21 cellular contexts compared by ENCODE assay signal in the genomic region with DNA sequence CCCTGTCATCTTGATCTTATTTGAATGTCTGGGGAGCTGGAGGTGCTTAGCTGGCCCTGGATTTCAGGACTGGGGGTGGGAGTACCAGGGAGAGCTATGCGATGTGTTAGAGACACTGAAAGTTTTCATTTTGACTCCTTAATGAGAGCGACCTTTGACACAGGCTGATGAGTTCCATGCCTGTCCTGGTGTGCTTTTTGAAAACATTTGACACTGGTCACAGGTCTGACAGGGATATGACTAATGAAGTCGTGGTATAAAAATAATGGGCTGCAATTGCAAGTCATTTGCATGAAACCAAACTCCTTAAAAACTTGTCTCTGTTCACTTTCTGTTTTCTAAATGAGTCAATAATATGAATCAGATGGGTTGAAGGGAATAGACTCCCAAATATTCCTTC.
DNase-seq lines count a peak whose midpoint lies in the region; ATAC-seq and TF ChIP-seq lines count a peak whose summit lies in the region.
"Had no signal": no experiment of that assay in that cellular context is flagged by ENCODE, and none has a peak within 500 bp of the region (broad histone marks: within the 10 kb centered on the region; RNA-seq: fewer than 3 reads in every experiment).

No MANE protein-coding gene starts in this region.

- no peaks in the 10 kb centered on the region for H3K9me3 Mint-ChIP-seq in activated T-helper 1 cell treated with anti-CD3 and anti-CD28 coated beads, Interleukin-12 subunit alpha, Interleukin-12 subunit beta, Interleukin-2, Interleukin-4 antibody, amounts not matched to agents 30 ng/mL and 10 ng/mL and 1 ng/mL, durations not matched to agents 14 hours and 24 hours and 36 hours
- H3K9me3 Mint-ChIP-seq: IgD-negative memory B cell had no signal

- no TSS peak for BruUV-seq in PC-3 (replicated peaks; lab: Mats Ljungman, UMichigan)

- POLR2A ChIA-PET in PC-3 (lab: Charles Lee; ENCODE audit: unreplicated experiment), result no interaction called here

- DNase-seq in Daoy (ENCODE audit: low read depth) (peak; percentile 29), PC-3 (peak; percentile 71), kidney epithelial cell (ENCODE audit: low read depth) (peak; percentile 1), SW 1271 (lab: John Stamatoyannopoulos, UW) (no peak), HUDEP-2 (lab: John Stamatoyannopoulos, UW; ENCODE audit: unreplicated experiment in 76 of 76) (no peak)
- DNase-seq in activated T-helper 1 cell treated with anti-CD3 and anti-CD28 coated beads, Interleukin-12 subunit alpha, Interleukin-12 subunit beta, Interleukin-2, Interleukin-4 antibody, amounts not matched to agents 30 ng/mL and 10 ng/mL and 1 ng/mL, durations not matched to agents 14 hours and 24 hours and 36 hours (ENCODE audit: low spot score), result no peak
- DNase-seq: activated T-cell treated with anti-CD3 and anti-CD28 coated beads for 4 hours; aorta; DMS153; effector memory CD4-positive, alpha-beta T cell; hippocampal formation; left ventricle myocardium superior; NCI-H1436; NCI-H69; SHP77 had no signal

- H3K9me2 ChIP-seq in PC-3 (replicated peaks; ENCODE audit: low read length), result no peaks in the 10 kb centered on the region

- no peak for TF ChIP-seq CTCF in PC-3 (conservative IDR thresholded peaks at IDR 0.05; ENCODE audit: low read depth, low read length)
- no peak for TF ChIP-seq CTCF in kidney epithelial cell (IDR thresholded peaks at IDR 0.05; ENCODE audit: insufficient read depth, low read length, poor library complexity, severe bottlenecking)

- intact Hi-C loops in PC-3 (cut with micrococcal nuclease), result no loop called here
- intact Hi-C loops in activated T-helper 1 cell treated with anti-CD3 and anti-CD28 coated beads, Interleukin-12 subunit alpha, Interleukin-12 subunit beta, Interleukin-2, Interleukin-4 antibody, amounts not matched to agents 30 ng/mL and 10 ng/mL and 1 ng/mL, durations not matched to agents 14 hours and 24 hours and 36 hours (cut with micrococcal nuclease), result no loop called here

- H3K9me3 ChIP-seq in PC-3 (ENCODE audit: low read length), result no peaks in the 10 kb centered on the region
- H3K9me3 ChIP-seq: neutrophil, vagina had no signal

- H3K27me3 ChIP-seq in PC-3 (ENCODE audit: low read length), result no peaks in the 10 kb centered on the region
- no peaks in the 10 kb centered on the region for H3K27me3 ChIP-seq in kidney epithelial cell (ENCODE audit: control insufficient read depth, insufficient read depth, low read length)
- H3K27me3 ChIP-seq: neutrophil, vagina had no signal

- H3K27me3 Mint-ChIP-seq in activated T-helper 1 cell treated with anti-CD3 and anti-CD28 coated beads, Interleukin-12 subunit alpha, Interleukin-12 subunit beta, Interleukin-2, Interleukin-4 antibody, amounts not matched to agents 30 ng/mL and 10 ng/mL and 1 ng/mL, durations not matched to agents 14 hours and 24 hours and 36 hours (ENCODE audit: insufficient read depth), result peaks cover 7% of the 10 kb centered on the region

- no peaks in the 10 kb centered on the region for H3F3A ChIP-seq in PC-3 (ENCODE audit: low read length, unreplicated experiment)

- H3K27ac ChIP-seq in PC-3 (ENCODE audit: low read length), result peak overlapping the region; percentile 57
- H3K27ac ChIP-seq: vagina, VCaP had no signal

- ATAC-seq in GM21723 (IDR thresholded peaks at IDR 0.05; ENCODE audit: unreplicated experiment) (peak; percentile 57), PC-3 (peak; percentile 90), HG03139 (IDR thresholded peaks at IDR 0.05; ENCODE audit: unreplicated experiment) (no peak)
- ATAC-seq: left ventricle myocardium superior had no signal

- H3K4me2 ChIP-seq in PC-3 (ENCODE audit: low read length), result peak overlapping the region; percentile 57

- no peak overlapping the region for H3K4me3 Mint-ChIP-seq in activated T-helper 1 cell treated with anti-CD3 and anti-CD28 coated beads, Interleukin-12 subunit alpha, Interleukin-12 subunit beta, Interleukin-2, Interleukin-4 antibody, amounts not matched to agents 30 ng/mL and 10 ng/mL and 1 ng/mL, durations not matched to agents 14 hours and 24 hours and 36 hours
- H3K4me3 Mint-ChIP-seq: IgD-negative memory B cell had no signal

- no peaks in the 10 kb centered on the region for H3K4me1 Mint-ChIP-seq in activated T-helper 1 cell treated with anti-CD3 and anti-CD28 coated beads, Interleukin-12 subunit alpha, Interleukin-12 subunit beta, Interleukin-2, Interleukin-4 antibody, amounts not matched to agents 30 ng/mL and 10 ng/mL and 1 ng/mL, durations not matched to agents 14 hours and 24 hours and 36 hours (ENCODE audit: low read depth)

- H3K36me3 Mint-ChIP-seq in activated T-helper 1 cell treated with anti-CD3 and anti-CD28 coated beads, Interleukin-12 subunit alpha, Interleukin-12 subunit beta, Interleukin-2, Interleukin-4 antibody, amounts not matched to agents 30 ng/mL and 10 ng/mL and 1 ng/mL, durations not matched to agents 14 hours and 24 hours and 36 hours (ENCODE audit: low read depth), result no peaks in the 10 kb centered on the region
- H3K36me3 Mint-ChIP-seq: IgD-negative memory B cell had no signal

- H3K9ac ChIP-seq in PC-3 (ENCODE audit: low read length), result no peak overlapping the region

- no peaks in the 10 kb centered on the region for H4K20me1 ChIP-seq in PC-3 (ENCODE audit: low read length)

- CTCF ChIA-PET in PC-3 (lab: Charles Lee), result interaction anchor here (0.6 kb wide), 1 partner anchor 151 kb away, joined by 3 read pairs; no protein-coding TSS in a partner anchor

- H2AFZ ChIP-seq in PC-3 (ENCODE audit: low read length), result no peak overlapping the region

- H3K4me1 ChIP-seq in PC-3 (ENCODE audit: insufficient read depth, low read length), result peaks cover 22% of the 10 kb centered on the region
- H3K4me1 ChIP-seq: vagina had no signal

- no peak overlapping the region for H3K27ac Mint-ChIP-seq in activated T-helper 1 cell treated with anti-CD3 and anti-CD28 coated beads, Interleukin-12 subunit alpha, Interleukin-12 subunit beta, Interleukin-2, Interleukin-4 antibody, amounts not matched to agents 30 ng/mL and 10 ng/mL and 1 ng/mL, durations not matched to agents 14 hours and 24 hours and 36 hours
- H3K27ac Mint-ChIP-seq: IgD-negative memory B cell had no signal

- H3K36me3 ChIP-seq in PC-3 (ENCODE audit: low read depth, low read length), result no peaks in the 10 kb centered on the region
- H3K36me3 ChIP-seq in kidney epithelial cell (ENCODE audit: control insufficient read depth, insufficient read depth, low read length), result no peaks in the 10 kb centered on the region
- H3K36me3 ChIP-seq: neutrophil, vagina had no signal

- no peaks in the 10 kb centered on the region for H3K79me2 ChIP-seq in PC-3 (ENCODE audit: low read length)

- H3K4me3 ChIP-seq in PC-3 (ENCODE audit: low read length) (no peak overlapping the region), kidney epithelial cell (ENCODE audit: low read depth, low read length) (no peak overlapping the region)
- H3K4me3 ChIP-seq: vagina had no signal

Comparison
In these comparisons a context has a peak if more than half of its experiments do, and no peak if none do; other contexts are left out.
1. DNase-seq: peak in Daoy (single experiment), PC-3 (single experiment) and kidney epithelial cell (single experiment); none in SW 1271 (0 of 2), HUDEP-2 (0 of 76) and activated T-helper 1 cell treated with anti-CD3 and anti-CD28 coated beads, Interleukin-12 subunit alpha, Interleukin-12 subunit beta, Interleukin-2, Interleukin-4 antibody, amounts not matched to agents 30 ng/mL and 10 ng/mL and 1 ng/mL, durations not matched to agents 14 hours and 24 hours and 36 hours (single experiment).